Comparison of ENCODE assay signal across 27 cellular contexts in genomic region chr3:165507576-165507975, GRCh38.
"Had no signal": no experiment of that assay in that cellular context is flagged by ENCODE, and none has a peak within 500 bp of the region (broad histone marks: within the 10 kb centered on the region; RNA-seq: fewer than 3 reads in every experiment).

No MANE protein-coding gene starts in this region.

- H2AFZ ChIP-seq: PC-9 had no signal

- H3K27ac ChIP-seq: PC-9, SJSA1, SK-N-MC had no signal

- H3K4me3 ChIP-seq: MG63, PC-9, Peyer's patch, SJSA1, SK-N-MC had no signal

- H3K4me1 ChIP-seq: SJSA1 had no signal

- H3K9me3 ChIP-seq: Peyer's patch, SJSA1 had no signal

- H3K36me3 ChIP-seq: MG63, Peyer's patch, SJSA1 had no signal

- ATAC-seq: HepG2, Right ventricle myocardium inferior, T-cell had no signal

- DNase-seq: IMR-90, Karpas-422, KG1, MG63, NCI-H1092, NCI-H1105 treated with DMSO at 0.1 percent for 48 hours, NCI-H1417 treated with DMSO at 0.1 percent for 48 hours, NCI-H146, NCI-H1694 treated with DMSO at 0.1 percent for 48 hours, NCI-H1930, NCI-H2081, NCI-H2107, NCI-H2227 treated with DMSO at 0.1 percent for 48 hours, NCI-H446, NCI-H510A, NCI-H524 treated with DMSO at 0.1 percent for 48 hours, NCI-H69, NCI-H774, PC-9, Peyer's patch, SIG-M5, SW 1271, T-cell had no signal

- H3K27me3 ChIP-seq: MG63, Peyer's patch, SJSA1 had no signal

- H3K4me2 ChIP-seq: PC-9 had no signal
